Comparison of ENCODE assay signal across 20 cellular contexts in the genomic region with DNA sequence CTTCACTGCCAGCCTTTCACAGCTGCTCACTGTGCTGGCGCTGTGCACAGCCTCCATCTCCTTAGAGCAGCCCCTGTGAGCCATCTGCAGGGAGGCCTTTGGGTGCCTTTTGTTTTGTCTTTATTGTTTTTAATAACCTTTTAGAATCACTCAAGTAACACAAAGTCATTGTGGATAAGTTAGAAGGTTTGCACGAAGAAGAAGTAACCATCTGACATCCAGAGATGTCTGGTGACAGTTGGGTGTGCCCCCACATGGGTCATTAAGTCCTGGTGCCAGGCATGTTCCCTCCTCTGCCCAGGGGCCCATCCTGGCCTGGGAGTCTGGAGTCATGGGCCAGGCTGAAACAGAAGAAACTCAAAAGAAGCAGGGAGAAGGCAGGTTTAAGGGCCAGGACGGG. TPM values are rescaled to one million over a fixed set of nuclear protein-coding genes. Genes with fewer than 3 reads are reported as not detected.
A peak's percentile ranks its signal among the peaks of the same experiment; 100 is the strongest.
DNase-seq lines count a peak whose midpoint lies in the region; ATAC-seq and TF ChIP-seq lines count a peak whose summit lies in the region.
"Had no signal": no experiment of that assay in that cellular context is flagged by ENCODE, and none has a peak within 500 bp of the region (broad histone marks: within the 10 kb centered on the region; RNA-seq: fewer than 3 reads in every experiment).

No MANE protein-coding gene starts in this region.

- H3K27me3 ChIP-seq in esophagus (ENCODE audit: control insufficient read depth in 1 of 2, insufficient read depth in 2 of 2, low read length in 2 of 2), result no peaks in the 10 kb centered on the region
- H3K27me3 ChIP-seq in testis, result no peaks in the 10 kb centered on the region
- H3K27me3 ChIP-seq: heart left ventricle had no signal

- 63 to 72% methylated on average over 3 of the region's 3 CpGs for WGBS in esophagus, 2 donors
- WGBS in testis, 2 donors, result 70 to 89% methylated on average over 3 of the region's 3 CpGs

- intact Hi-C loops in testis (cut with DNase I; ENCODE audit: low total_unique reads), result no loop called here

- H3K27me3 Mint-ChIP-seq in HFFc6 (ENCODE audit: insufficient read depth) (no peaks in the 10 kb centered on the region; the same call in none of the 2 replicates), osteocyte (ENCODE audit: unreplicated experiment) (no peaks in the 10 kb centered on the region)
- H3K27me3 Mint-ChIP-seq: activated CD4-positive, alpha-beta memory T cell treated with anti-CD3 and anti-CD28 coated beads for 36 hours; activated naive CD8-positive, alpha-beta T cell had no signal

- peaks cover 0 to 10% of the 10 kb centered on the region in 2 donors for H3K36me3 ChIP-seq in esophagus (ENCODE audit: control insufficient read depth in 2 of 2, insufficient read depth in 2 of 2, low read length in 1 of 2)
- H3K36me3 ChIP-seq in testis (ENCODE audit: low read depth, missing control alignments), result no peaks in the 10 kb centered on the region
- H3K36me3 ChIP-seq: heart left ventricle, prostate gland, spleen had no signal

- H3K27ac ChIP-seq in esophagus (ENCODE audit: low read depth in 2 of 2, low read length in 1 of 2), result peak overlapping the region; percentile 8 to 43
- no peak overlapping the region for H3K27ac ChIP-seq in testis
- H3K27ac ChIP-seq: prostate gland, spleen had no signal

- H3K4me1 ChIP-seq in esophagus (ENCODE audit: control insufficient read depth in 2 of 2, insufficient read depth in 2 of 2, low read length in 1 of 2), result peaks cover 5 to 19% of the 10 kb centered on the region in 2 donors
- H3K4me1 ChIP-seq in testis, result peaks cover 2% of the 10 kb centered on the region
- H3K4me1 ChIP-seq: heart left ventricle, prostate gland, spleen had no signal

- H3K9me3 ChIP-seq in esophagus (ENCODE audit: control insufficient read depth in 2 of 2, insufficient read depth in 1 of 2, low read depth in 1 of 2, low read length in 1 of 2) (no peaks in the 10 kb centered on the region), testis (no peaks in the 10 kb centered on the region)
- H3K9me3 ChIP-seq: heart left ventricle, prostate gland, spleen had no signal

- no peak for ATAC-seq in HG03565 (IDR thresholded peaks at IDR 0.05; ENCODE audit: unreplicated experiment)
- ATAC-seq in GM19463 (IDR thresholded peaks at IDR 0.05; ENCODE audit: unreplicated experiment), result no peak
- no peak for ATAC-seq in GM18873 (IDR thresholded peaks at IDR 0.05; ENCODE audit: low FRiP score, unreplicated experiment)
- ATAC-seq: heart left ventricle had no signal

- no peak for TF ChIP-seq POLR2A in testis (IDR thresholded peaks at IDR 0.05)

- TF ChIP-seq CTCF in HFFc6 (IDR thresholded peaks at IDR 0.05), result no peak
- TF ChIP-seq CTCF in osteocyte (IDR thresholded peaks at IDR 0.05), result no peak
- TF ChIP-seq CTCF in testis (IDR thresholded peaks at IDR 0.05), result no peak

- no peaks in the 10 kb centered on the region for H3K9me3 Mint-ChIP-seq in HFFc6
- H3K9me3 Mint-ChIP-seq in osteocyte (ENCODE audit: unreplicated experiment), result no peaks in the 10 kb centered on the region
- H3K9me3 Mint-ChIP-seq: activated CD4-positive, alpha-beta memory T cell treated with anti-CD3 and anti-CD28 coated beads for 36 hours; activated T-cell treated with anti-CD3 and anti-CD28 coated beads, Interleukin-2, amount 50 U/mL, for 72 hours; naive B cell had no signal

- H3K27ac Mint-ChIP-seq in HFFc6 (peak overlapping the region; percentile 49; the same call in 1 of the 2 replicates), osteocyte (ENCODE audit: unreplicated experiment) (peak overlapping the region; percentile 78)
- H3K27ac Mint-ChIP-seq: activated CD4-positive, alpha-beta memory T cell treated with anti-CD3 and anti-CD28 coated beads for 36 hours; activated naive CD8-positive, alpha-beta T cell; activated T-cell treated with anti-CD3 and anti-CD28 coated beads, Interleukin-2, amount 50 U/mL, for 72 hours; naive B cell had no signal

- H3K4me3 ChIP-seq in esophagus (ENCODE audit: low read depth in 1 of 2, low read length in 2 of 2) (no peak overlapping the region), testis (no peak overlapping the region)
- H3K4me3 ChIP-seq: heart left ventricle, prostate gland, spleen had no signal

- H3K36me3 Mint-ChIP-seq in HFFc6 (ENCODE audit: low read depth), result peaks cover 8% of the 10 kb centered on the region; the same call in 1 of the 2 replicates
- H3K36me3 Mint-ChIP-seq in osteocyte (ENCODE audit: unreplicated experiment), result no peaks in the 10 kb centered on the region
- H3K36me3 Mint-ChIP-seq: activated CD4-positive, alpha-beta memory T cell treated with anti-CD3 and anti-CD28 coated beads for 36 hours; naive B cell had no signal

- H3K4me1 Mint-ChIP-seq in HFFc6 (ENCODE audit: low read depth) (no peaks in the 10 kb centered on the region), osteocyte (ENCODE audit: unreplicated experiment) (peaks cover 30% of the 10 kb centered on the region)
- H3K4me1 Mint-ChIP-seq: naive B cell had no signal

- DNase-seq in HFFc6, result no peak
- DNase-seq in NCI-H2171 treated with DMSO at 0.1 percent for 48 hours (lab: John Stamatoyannopoulos, UW), result peak; percentile 67
- DNase-seq in osteocyte (ENCODE audit: extremely low spot score, unreplicated experiment), result no peak
- no peak for DNase-seq in testis
- DNase-seq: activated CD4-positive, alpha-beta memory T cell treated with anti-CD3 and anti-CD28 coated beads for 36 hours; activated T-cell treated with anti-CD3 and anti-CD28 coated beads, Interleukin-2, amount 50 U/mL, for 72 hours; naive B cell; NCI-H1436; NCI-H345; spleen; stimulated activated CD8-positive, alpha-beta memory T cell treated with anti-CD3 and anti-CD28 coated beads, Interleukin-4, amount 100 ng/mL, for 48 hours; SW 1271 had no signal

- H3K4me3 Mint-ChIP-seq in HFFc6 (no peak overlapping the region), osteocyte (ENCODE audit: unreplicated experiment) (no peak overlapping the region)
- H3K4me3 Mint-ChIP-seq: activated CD4-positive, alpha-beta memory T cell treated with anti-CD3 and anti-CD28 coated beads for 36 hours; activated naive CD8-positive, alpha-beta T cell; activated T-cell treated with anti-CD3 and anti-CD28 coated beads, Interleukin-2, amount 50 U/mL, for 72 hours; naive B cell had no signal

RNA-seq across cellular contexts. Expression of gene NCS1, which starts 42.7 kb away (rescaled TPM):
- 100 to 1,000 TPM in 4 of 6 experiments, 10 to 100 TPM in 2; 96.5 to 108 (median 104) TPM for total RNA-seq in HFFc6 (2021; fragmentation: NEBNext Ultra II Directional; extraction: Animal tissue kit (Norgen Biotek cat#: 25700))
- polyA plus RNA-seq in esophagus (10 to 100 TPM; 12.8 to 16.4 TPM), testis (ENCODE audit: insufficient read depth, low read depth, low replicate concordance) (13.0 TPM)
- total RNA-seq in osteocyte (37.7 and 43.9 TPM in 2 replicates), testis (1 to 10 TPM; 5.2 TPM)

RNA-seq across cellular contexts. Expression of gene HMCN2, which starts 50.6 kb away (rescaled TPM):
- total RNA-seq in HFFc6 (2021; fragmentation: NEBNext Ultra II Directional; extraction: Animal tissue kit (Norgen Biotek cat#: 25700)), result under 1 TPM in 3 of 6 experiments, not detected in 3; under 0.01 to 0.05 (median 0.02) TPM
- 1 to 10 TPM; 4.1 to 4.8 TPM for polyA plus RNA-seq in esophagus
- total RNA-seq in osteocyte, result 0.05 TPM in 2 replicates
- 10 to 100 TPM; 10.2 to 15.5 TPM for total RNA-seq in testis
- polyA plus RNA-seq in testis (ENCODE audit: insufficient read depth, low read depth, low replicate concordance), result 17.7 TPM
- total RNA-seq: activated CD4-positive, alpha-beta memory T cell treated with anti-CD3 and anti-CD28 coated beads for 36 hours had no signal
- polyA plus RNA-seq: fibroblast of lung had no signal

Comparison
In these comparisons a context has a peak if more than half of its experiments do, and no peak if none do; other contexts are left out.
1. H3K27ac ChIP-seq: peak in esophagus (2 of 2); none in testis (0 of 2).
2. RNA of gene HMCN2, which starts 50.6 kb away (total RNA-seq): 10.2 to 15.5 TPM in testis; 0.05 TPM in osteocyte and under 0.01 to 0.05 TPM in HFFc6; every median in the first group is over 10 times any median in the second.